Comparison of ENCODE assay signal across 8 cellular contexts in genomic region chr1:145465405-145466144, GRCh38. TPM values are rescaled to one million over a fixed set of nuclear protein-coding genes. Genes with fewer than 3 reads are reported as not detected.
A peak's percentile ranks its signal among the peaks of the same experiment; 100 is the strongest.
DNase-seq lines count a peak whose midpoint lies in the region; ATAC-seq and TF ChIP-seq lines count a peak whose summit lies in the region.
"Not testable (repeated sequence)": the region's sequence is repeated elsewhere in the genome, so short reads cannot be mapped to it uniquely, and the experiment has no call there.

No MANE protein-coding gene starts in this region.

- peak overlapping the region; percentile 61 for H3K4me3 Mint-ChIP-seq in endodermal cell

- not testable (repeated sequence) for H3K4me1 ChIP-seq in NT2/D1 (ENCODE audit: insufficient read depth, insufficient read length); endodermal cell (ENCODE audit: control insufficient read depth, insufficient read depth, low read length)

- H3K9ac ChIP-seq in NT2/D1 (ENCODE audit: insufficient read length, low read depth) (peak overlapping the region; percentile 27), endodermal cell (ENCODE audit: extremely low read depth, low read length, poor library complexity, severe bottlenecking) (peak overlapping the region; percentile 47)

- not testable (repeated sequence) for H3K27me3 ChIP-seq in NT2/D1 (ENCODE audit: insufficient read depth, insufficient read length); endodermal cell (ENCODE audit: control insufficient read depth, insufficient read depth, low read length, poor library complexity, severe bottlenecking)

- not testable (repeated sequence) for H3K36me3 Mint-ChIP-seq in endodermal cell (ENCODE audit: low read depth)

- H3K36me3 ChIP-seq in NT2/D1 (ENCODE audit: insufficient read depth, insufficient read length, low read length); endodermal cell (ENCODE audit: control insufficient read depth, insufficient read depth, low read length): not testable (repeated sequence)

- not testable (repeated sequence) for H3K4me1 Mint-ChIP-seq in endodermal cell

- H3K9me3 ChIP-seq in NT2/D1 (ENCODE audit: insufficient read depth, low read length); endodermal cell (ENCODE audit: control insufficient read depth, low read length): not testable (repeated sequence)

- H3K9me3 Mint-ChIP-seq in endodermal cell: not testable (repeated sequence)

- not testable (repeated sequence) for H3K27ac ChIP-seq in endodermal cell (ENCODE audit: low read depth, low read length)

- TF ChIP-seq CTCF in endodermal cell (conservative IDR thresholded peaks at IDR 0.05): not testable (repeated sequence)

- not testable (repeated sequence) for H3K4me3 ChIP-seq in NT2/D1 (ENCODE audit: insufficient read length, low read depth)
- peak overlapping the region; percentile 53 for H3K4me3 ChIP-seq in endodermal cell (ENCODE audit: low read length)

- ATAC-seq in GM21390 (IDR thresholded peaks at IDR 0.05; ENCODE audit: unreplicated experiment): peak; percentile 94

- peak; percentile 38 for DNase-seq in D341Med (ENCODE audit: low spot score)
- peak; percentile 46 for DNase-seq in HS-5 (ENCODE audit: low read depth)
- DNase-seq in NT2/D1 (ENCODE audit: low read depth, low spot score): peak; percentile 96
- DNase-seq in activated CD8-positive, alpha-beta memory T cell treated with anti-CD3 and anti-CD28 coated beads, Interleukin-2, amount 50 U/mL, for 24 hours (ENCODE audit: extremely low read depth): peak; percentile 79
- peak; percentile 92 for DNase-seq in endodermal cell
- peak; percentile 63 for DNase-seq in mucosa of gallbladder (ENCODE audit: low spot score)
- DNase-seq in stimulated activated CD8-positive, alpha-beta memory T cell treated with anti-CD3 and anti-CD28 coated beads, Interleukin-15, amount 100 ng/mL, for 48 hours (ENCODE audit: low read depth in 2 of 2): peak; percentile 54 to 77

- peak overlapping the region; percentile 99 for H3K27ac Mint-ChIP-seq in endodermal cell

- WGBS in endodermal cell (ENCODE audit: insufficient coverage in 1 of 2, insufficient read length in 1 of 2), 2 experiments: 0 to 2% methylated on average over 6 to 15 of the region's 35 CpGs

- peaks cover 16% of the 10 kb centered on the region for H3K27me3 Mint-ChIP-seq in endodermal cell (ENCODE audit: insufficient read depth)

RNA-seq across cellular contexts. Expression of gene NBPF20, which starts 40.2 kb away (rescaled TPM):
- total RNA-seq in endodermal cell (1 to 10 TPM; 5.2 to 6.9 TPM), mucosa of gallbladder (3.5 TPM)
- polyA plus RNA-seq in endodermal cell (2013, experiment 1 of 2): 0.93 TPM
- 1.8 TPM for polyA plus RNA-seq in endodermal cell (2013, experiment 2 of 2)

Comparison
In these comparisons a context has a peak if more than half of its experiments do, and no peak if none do; other contexts are left out.
1. DNase-seq: peak in every context shown above with its lines; median percentile 96 in NT2/D1; 92 in endodermal cell; 79 in activated CD8-positive, alpha-beta memory T cell treated with anti-CD3 and anti-CD28 coated beads, Interleukin-2, amount 50 U/mL, for 24 hours; 66 in stimulated activated CD8-positive, alpha-beta memory T cell treated with anti-CD3 and anti-CD28 coated beads, Interleukin-15, amount 100 ng/mL, for 48 hours; 63 in mucosa of gallbladder; 46 in HS-5; 38 in D341Med.